Comparison of ENCODE assay signal across 7 cellular contexts in the genomic region with DNA sequence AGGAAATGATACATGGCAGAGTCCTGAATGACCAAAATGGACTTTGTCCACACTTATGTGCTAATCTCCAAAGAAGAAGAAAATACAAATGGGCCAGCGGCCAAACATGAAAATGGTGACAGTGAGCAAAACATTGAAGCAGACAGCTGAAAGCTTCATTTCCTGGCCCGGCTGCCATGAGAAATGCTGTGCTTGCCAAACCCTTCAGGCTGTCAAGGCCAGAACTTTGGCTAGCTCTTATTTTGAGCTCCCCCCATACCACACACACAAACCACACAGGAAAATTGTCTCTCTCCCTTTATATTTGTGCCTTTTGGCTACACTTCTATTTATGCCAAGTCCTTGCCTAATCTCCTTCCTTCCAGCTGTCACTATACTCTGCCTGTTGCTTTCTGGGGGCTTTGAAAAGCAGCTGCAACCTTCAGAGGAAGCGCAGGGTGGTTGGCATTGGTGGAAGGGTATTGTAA.
DNase-seq lines count a peak whose midpoint lies in the region; ATAC-seq and TF ChIP-seq lines count a peak whose summit lies in the region.

No MANE protein-coding gene starts in this region.

- peak overlapping the region; percentile 71 for H3K27ac Mint-ChIP-seq in type B pancreatic cell

- H3K9me3 ChIP-seq in lower lobe of right lung: no peaks in the 10 kb centered on the region

- no peak overlapping the region for H3K4me3 Mint-ChIP-seq in type B pancreatic cell

- no peaks in the 10 kb centered on the region for H3K36me3 ChIP-seq in lower lobe of right lung

- peaks cover 5% of the 10 kb centered on the region for H3K9me3 Mint-ChIP-seq in type B pancreatic cell

- ATAC-seq in lower lobe of right lung (peak; percentile 23 to 62), HG03135 (IDR thresholded peaks at IDR 0.05; ENCODE audit: unreplicated experiment) (no peak)

- peaks cover 57% of the 10 kb centered on the region for H3K4me1 Mint-ChIP-seq in type B pancreatic cell (ENCODE audit: unreplicated experiment)

- H3K36me3 Mint-ChIP-seq in type B pancreatic cell: peaks cover 4% of the 10 kb centered on the region

- H3K27ac ChIP-seq in lower lobe of right lung: peak overlapping the region; percentile 74

- peak; percentile 50 for DNase-seq in NCI-H1092 (lab: John Stamatoyannopoulos, UW)
- peak; percentile 35 for DNase-seq in cerebellum (ENCODE audit: low spot score)
- no peak for DNase-seq in lower lobe of right lung
- DNase-seq in type B pancreatic cell (ENCODE audit: extremely low spot score, unreplicated experiment): no peak
- DNase-seq in NCI-H345 treated with DMSO at 0.1 percent for 48 hours (lab: John Stamatoyannopoulos, UW; ENCODE audit: unreplicated experiment): no peak
- DNase-seq in GM13977 (ENCODE audit: low spot score): no peak

- H3K27me3 Mint-ChIP-seq in type B pancreatic cell: no peaks in the 10 kb centered on the region

- no peak overlapping the region for H3K4me3 ChIP-seq in lower lobe of right lung

- in situ Hi-C loops in GM13977 (cut with MboI; ENCODE audit: low pct_unique_long_range_greater_than_20kb, low sequenced_read_pairs, unreplicated experiment): no loop called here

- intact Hi-C loops in lower lobe of right lung (cut with DNase I): no loop called here

- no peaks in the 10 kb centered on the region for H3K27me3 ChIP-seq in lower lobe of right lung (ENCODE audit: low read depth)

- H3K4me1 ChIP-seq in lower lobe of right lung: peaks cover 64% of the 10 kb centered on the region

- TF ChIP-seq CTCF in lower lobe of right lung (IDR thresholded peaks at IDR 0.05): no peak
- no peak for TF ChIP-seq CTCF in type B pancreatic cell (conservative IDR thresholded peaks at IDR 0.05)
- no peak for TF ChIP-seq CTCF in GM13977 (IDR thresholded peaks at IDR 0.05; ENCODE audit: extremely low read depth, insufficient read depth, missing control alignments)

Comparison
In these comparisons a context has a peak if more than half of its experiments do, and no peak if none do; other contexts are left out.
1. DNase-seq: peak in NCI-H1092 (single experiment) and cerebellum (single experiment); none in lower lobe of right lung (single experiment), type B pancreatic cell (single experiment), NCI-H345 treated with DMSO at 0.1 percent for 48 hours (single experiment) and GM13977 (single experiment).